ENCODE assay signal across 11 cellular contexts in the genomic region with DNA sequence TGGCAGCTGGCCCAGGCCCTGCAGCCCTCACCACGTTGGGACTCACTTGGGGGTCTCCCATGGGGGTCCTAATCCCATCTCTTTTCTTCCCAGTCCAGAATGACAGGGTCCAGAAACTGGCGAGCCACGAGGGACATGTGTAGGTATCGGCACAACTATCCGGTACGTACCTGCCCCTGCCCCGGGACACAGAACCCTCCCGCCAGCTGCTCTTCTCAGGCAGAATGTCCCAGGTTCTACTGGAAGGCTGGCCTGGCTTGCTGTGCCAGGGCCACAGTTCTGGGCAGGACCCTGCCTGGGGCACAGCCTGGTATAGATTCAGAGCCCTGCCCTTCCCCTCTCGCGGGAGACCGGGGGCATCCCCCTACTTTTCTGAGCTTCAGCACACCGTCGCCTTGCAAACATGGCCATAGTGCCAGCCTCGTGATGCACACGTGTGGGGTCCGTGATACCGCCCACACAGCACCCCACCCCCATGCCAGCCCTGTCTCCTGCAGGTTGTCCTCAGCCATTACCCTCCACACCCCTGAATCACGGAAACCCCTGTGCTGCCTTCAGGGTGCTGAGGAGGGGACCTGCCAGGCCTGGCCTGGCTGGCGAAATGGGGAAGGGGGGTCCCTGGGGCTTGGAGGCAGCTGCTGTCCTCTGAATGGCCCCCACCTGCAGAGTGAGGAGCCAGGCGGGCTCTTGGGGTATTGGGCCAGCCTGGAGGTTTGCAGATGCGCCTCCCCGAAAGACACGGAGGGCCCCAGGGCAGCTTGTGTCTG. TPM values are rescaled to one million over a fixed set of nuclear protein-coding genes. Genes with fewer than 3 reads are reported as not detected.
DNase-seq lines count a peak whose midpoint lies in the region; ATAC-seq, FAIRE-seq and TF ChIP-seq lines count a peak whose summit lies in the region.
"Had no signal": no experiment of that assay in that cellular context is flagged by ENCODE, and none has a peak within 500 bp of the region (broad histone marks: within the 10 kb centered on the region; RNA-seq: fewer than 3 reads in every experiment).

No MANE protein-coding gene starts in this region.

- no peak overlapping the region for H3K4me2 ChIP-seq in HepG2 (ENCODE audit: low read depth, low read length)
- H3K4me2 ChIP-seq in OCI-LY7 (ENCODE audit: low read length): peak overlapping the region; percentile 81

- H3K9me3 ChIP-seq in HepG2 (ENCODE audit: low read length): no peaks in the 10 kb centered on the region
- no peaks in the 10 kb centered on the region for H3K9me3 ChIP-seq in right lobe of liver
- H3K9me3 ChIP-seq in OCI-LY7 (ENCODE audit: low read length): no peaks in the 10 kb centered on the region

- TF ChIP-seq RAD21 in HepG2 (CRISPR knock-in tag; IDR thresholded peaks at IDR 0.05): no peak

- TF ChIP-seq EP300 in HepG2 (IDR thresholded peaks at IDR 0.05; ENCODE audit: low read depth in 2 of 2, low read length in 2 of 2): no peak
- TF ChIP-seq EP300 in HepG2 (CRISPR knock-in tag; IDR thresholded peaks at IDR 0.05; ENCODE audit: borderline replicate concordance): no peak

- H3K4me3 Mint-ChIP-seq in type B pancreatic cell: peak overlapping the region; percentile 44

- H3K9ac ChIP-seq in HepG2 (ENCODE audit: insufficient read depth, low read depth, low read length): 0 out of 2 replicates have a peak overlapping the region, but pooled peaks have one; percentile 88

- POLR2A ChIA-PET in HepG2 (lab: Yijun Ruan, JAX): interaction anchor here (0.9 to 6.6 kb wide), 5 partner anchors 11 to 141 kb away, joined by 3 to 110 read pairs (median 11); partner anchors contain the start of gene MRGBP
- POLR2A ChIA-PET in OCI-LY7 (lab: Charles Lee): interaction anchor here (1.3 kb wide), 1 partner anchor 11 kb away, joined by 3 read pairs; the partner anchor contains the start of gene MRGBP

- H4K20me1 ChIP-seq in HepG2 (ENCODE audit: insufficient read depth, low read length): peaks cover 15% of the 10 kb centered on the region; the same call in 1 of the 2 replicates
- no peaks in the 10 kb centered on the region for H4K20me1 ChIP-seq in OCI-LY7 (ENCODE audit: insufficient read depth, low read length)

- in situ Hi-C loops in HepG2 (cut with HindIII; ENCODE audit: extremely low pct_ligation_motif_present, low pct_unique_long_range_greater_than_20kb): no loop called here

- no peak overlapping the region for H2AFZ ChIP-seq in HepG2 (ENCODE audit: low read length)
- no peak overlapping the region for H2AFZ ChIP-seq in OCI-LY7 (ENCODE audit: low read length)

- DNase-seq in HepG2 (ENCODE audit: low spot score): no peak
- no peak for DNase-seq in right lobe of liver
- DNase-seq in OCI-LY7 (ENCODE audit: low spot score): no peak
- no peak for DNase-seq in dorsolateral prefrontal cortex
- no peak for DNase-seq in type B pancreatic cell (ENCODE audit: extremely low spot score, unreplicated experiment)
- DNase-seq: foreskin keratinocyte, NCI-H187 treated with DMSO at 0.1 percent for 48 hours had no signal

- no peaks in the 10 kb centered on the region for H3K27me3 ChIP-seq in HepG2 (ENCODE audit: control insufficient read depth in 1 of 2, insufficient read depth in 2 of 2, low read length in 2 of 2)
- H3K27me3 ChIP-seq in right lobe of liver: no peaks in the 10 kb centered on the region
- H3K27me3 ChIP-seq in dorsolateral prefrontal cortex: no peaks in the 10 kb centered on the region
- H3K27me3 ChIP-seq: foreskin keratinocyte had no signal

- no peak overlapping the region for H3K4me3 ChIP-seq in HepG2 (replicated peaks in 1 of 3; ENCODE audit: insufficient read depth in 1 of 3, low read depth in 2 of 3, low read length in 3 of 3)
- no peak overlapping the region for H3K4me3 ChIP-seq in right lobe of liver
- no peak overlapping the region for H3K4me3 ChIP-seq in OCI-LY7 (ENCODE audit: low read depth, low read length, poor library complexity, severe bottlenecking)
- peak overlapping the region in 10 of 59 donors; percentile 5 to 22 (median 12) for H3K4me3 ChIP-seq in dorsolateral prefrontal cortex

- TF ChIP-seq POLR2A in HepG2 (IDR thresholded peaks at IDR 0.05; ENCODE audit: insufficient read depth in 1 of 2, low read depth in 2 of 2, low read length in 2 of 2) (peak in 1 of 2 experiments; percentile 8; a peak in 2 of 4 replicates), right lobe of liver (IDR thresholded peaks at IDR 0.05) (no peak)

- H3K9me3 Mint-ChIP-seq in type B pancreatic cell: no peaks in the 10 kb centered on the region

- no peaks in the 10 kb centered on the region for H3K36me3 Mint-ChIP-seq in type B pancreatic cell

- FAIRE-seq in HepG2 (lab: Jason Lieb, UNC): no peak

- H3K79me2 ChIP-seq in HepG2 (ENCODE audit: insufficient read depth, low read length) (peaks cover 24% of the 10 kb centered on the region), OCI-LY7 (ENCODE audit: insufficient read depth, low read depth, low read length) (peaks cover 24% of the 10 kb centered on the region)

- H3K4me1 ChIP-seq in HepG2 (ENCODE audit: insufficient read depth, low read length) (peaks cover 45% of the 10 kb centered on the region), right lobe of liver (peaks cover 0 to 37% (median 10%) of the 10 kb centered on the region in 4 donors), OCI-LY7 (ENCODE audit: insufficient read depth, low read length, poor library complexity, severe bottlenecking) (peaks cover 35% of the 10 kb centered on the region)

- TF ChIP-seq CTCF in HepG2 (CRISPR knock-in tag; IDR thresholded peaks at IDR 0.05): no peak
- TF ChIP-seq CTCF in right lobe of liver (IDR thresholded peaks at IDR 0.05): no peak
- TF ChIP-seq CTCF in OCI-LY7 (conservative IDR thresholded peaks at IDR 0.05; ENCODE audit: low read length): no peak
- TF ChIP-seq CTCF in dorsolateral prefrontal cortex (IDR thresholded peaks at IDR 0.05 in 54 of 56, conservative IDR thresholded peaks at IDR 0.05 in 2 of 56; ENCODE audit: low read depth in 1 of 56, partially characterized antibody in 56 of 56): no peak
- no peak for TF ChIP-seq CTCF in type B pancreatic cell (conservative IDR thresholded peaks at IDR 0.05)

- WGBS in HepG2 (ENCODE audit: low lambda C conversion rate): 96% methylated on average over 22 of the region's 23 CpGs
- 52% methylated on average over 5 of the region's 23 CpGs for WGBS in right lobe of liver (ENCODE audit: insufficient coverage, low coverage, low lambda C conversion rate, missing lambda C conversion rate)

- CTCF ChIA-PET in HepG2 (lab: Yijun Ruan, JAX; ENCODE audit: low intra/inter-chr PET ratio, low total read pairs) (interaction anchor here (1.0 to 2.1 kb wide), 6 partner anchors 8 to 184 kb away, joined by 3 to 25 read pairs (median 6); no protein-coding TSS in a partner anchor), OCI-LY7 (lab: Charles Lee; ENCODE audit: unreplicated experiment) (interaction anchor here (0.6 kb wide), 1 partner anchor 177 kb away, joined by 4 read pairs; no protein-coding TSS in a partner anchor)

- H3K27ac ChIP-seq in HepG2 (ENCODE audit: extremely low read length, insufficient read depth, low read length): peak overlapping the region; percentile 89
- peak overlapping the region in 1 of 3 donors; percentile 93 for H3K27ac ChIP-seq in right lobe of liver
- peak overlapping the region; percentile 68 for H3K27ac ChIP-seq in OCI-LY7 (ENCODE audit: low read depth, low read length, poor library complexity, severe bottlenecking)
- H3K27ac ChIP-seq in dorsolateral prefrontal cortex: peak overlapping the region in 38 of 59 donors; percentile 1 to 98 (median 44)
- H3K27ac ChIP-seq: foreskin keratinocyte had no signal

- BruUV-seq in HepG2 (replicated peaks; lab: Mats Ljungman, UMichigan): no TSS peak
- no TSS peak for BruUV-seq in OCI-LY7 (replicated peaks; lab: Mats Ljungman, UMichigan)

- peaks cover 13% of the 10 kb centered on the region for H3K4me1 Mint-ChIP-seq in type B pancreatic cell (ENCODE audit: unreplicated experiment)

- H3K27ac Mint-ChIP-seq in type B pancreatic cell: no peak overlapping the region

- ATAC-seq in HepG2: no peak
- no peak for ATAC-seq in right lobe of liver
- ATAC-seq in HG03097 (IDR thresholded peaks at IDR 0.05; ENCODE audit: low FRiP score, unreplicated experiment): no peak
- no peak for ATAC-seq in HG02678 (IDR thresholded peaks at IDR 0.05; ENCODE audit: unreplicated experiment)
- ATAC-seq in HG02981 (IDR thresholded peaks at IDR 0.05; ENCODE audit: unreplicated experiment): no peak

- peaks cover 3% of the 10 kb centered on the region for H3K27me3 Mint-ChIP-seq in type B pancreatic cell

- H3K36me3 ChIP-seq in HepG2 (replicated peaks in 1 of 2; ENCODE audit: control insufficient read depth in 1 of 2, insufficient read depth in 2 of 2, low read length in 2 of 2) (peaks cover 43 to 58% of the 10 kb centered on the region in 2 experiments), right lobe of liver (peaks cover 13 to 52% (median 33%) of the 10 kb centered on the region in 4 donors), OCI-LY7 (ENCODE audit: insufficient read depth, low read length) (peaks cover 59% of the 10 kb centered on the region)

- intact Hi-C loops in HepG2 (cut with micrococcal nuclease; ENCODE audit: unreplicated experiment) (loop anchor here (5.0 kb wide), 1 partner anchor 185 kb away; no protein-coding TSS in a partner anchor), right lobe of liver (cut with DNase I) (no loop called here), OCI-LY7 (cut with micrococcal nuclease; ENCODE audit: unreplicated experiment) (no loop called here), dorsolateral prefrontal cortex (cut with DNase I) (loop anchor here in 1 of 2 donors (5.0 kb wide), 1 partner anchor 305 kb away; no protein-coding TSS in a partner anchor)

- H3K9me2 ChIP-seq in OCI-LY7 (ENCODE audit: insufficient read depth, low read length): no peaks in the 10 kb centered on the region

RNA-seq across cellular contexts. Expression of gene OGFR, which starts 3.0 kb away (rescaled TPM):
- total RNA-seq in HepG2 (2016; rRNA removed; fragmentation: Illumina TruSeq; extraction: Trizol): 68.3 and 81.8 TPM in 2 replicates
- 6.3 and 8.7 TPM in 2 replicates for total RNA-seq in HepG2 (2016; cell fraction: cytosol; rRNA removed; fragmentation: Illumina TruSeq; extraction: Trizol; ENCODE audit: low read depth)
- 58.8 and 84.2 TPM in 2 replicates for total RNA-seq in HepG2 (2016; cell fraction: insoluble cytoplasmic fraction; rRNA removed; fragmentation: Illumina TruSeq; extraction: Trizol)
- 20.8 and 24.4 TPM in 2 replicates for total RNA-seq in HepG2 (2016; cell fraction: membrane; rRNA removed; fragmentation: Illumina TruSeq; extraction: Trizol)
- 33.8 and 41.3 TPM in 2 replicates for total RNA-seq in HepG2 (2016; cell fraction: nucleus; rRNA removed; fragmentation: Illumina TruSeq; extraction: Trizol)
- polyA plus RNA-seq in HepG2 (2011; rRNA removed): 47.7 and 62.2 TPM in 2 replicates
- polyA plus RNA-seq in HepG2 (2011; cell fraction: cytosol; rRNA removed): 58.6 and 82.5 TPM in 2 replicates
- polyA plus RNA-seq in HepG2 (2011; cell fraction: nucleus; rRNA removed): 105 and 121 TPM in 2 replicates
- polyA plus RNA-seq in HepG2 (2012): 34.0 and 38.1 TPM in 2 replicates
- 4.2 and 4.7 TPM in 2 replicates for polyA plus RNA-seq in HepG2 (2016; cell fraction: cytosol; fragmentation: Illumina TruSeq; extraction: Trizol; ENCODE audit: low read depth)
- 68.1 and 77.5 TPM in 2 replicates for polyA plus RNA-seq in HepG2 (2016; cell fraction: insoluble cytoplasmic fraction; fragmentation: Illumina TruSeq; extraction: Trizol; ENCODE audit: low read depth)
- 11.5 and 14.2 TPM in 2 replicates for polyA plus RNA-seq in HepG2 (2016; cell fraction: membrane; fragmentation: Illumina TruSeq; extraction: Trizol; ENCODE audit: low read depth)
- polyA plus RNA-seq in HepG2 (2016; cell fraction: nucleus; fragmentation: Illumina TruSeq; extraction: Trizol; ENCODE audit: insufficient read depth, low read depth): 103 and 104 TPM in 2 replicates
- 38.5 and 45.1 TPM in 2 replicates for polyA minus RNA-seq in HepG2 (2011; rRNA and poly(A)+ RNA removed; ENCODE audit: low replicate concordance)
- polyA minus RNA-seq in HepG2 (2011; cell fraction: cytosol; rRNA and poly(A)+ RNA removed): 39.4 and 42.5 TPM in 2 replicates
- polyA minus RNA-seq in HepG2 (2011; cell fraction: nucleus; rRNA and poly(A)+ RNA removed): 15.1 and 20.0 TPM in 2 replicates
- 10 to 100 TPM; 40.7 to 48.1 (median 47.0) TPM for total RNA-seq in right lobe of liver
- 64.8 and 75.6 TPM in 2 replicates for total RNA-seq in OCI-LY7 (2014; rRNA removed; shearing (Covaris generic))
- total RNA-seq in OCI-LY7 (2022): 66.2 and 69.9 TPM in 2 replicates
- total RNA-seq in dorsolateral prefrontal cortex: 100 to 1,000 TPM in 1 of 120 experiments, 10 to 100 TPM in 119; 40.5 to 100 (median 61.4) TPM
- 42.8 and 49.6 TPM in 2 replicates for total RNA-seq in type B pancreatic cell (ENCODE audit: low replicate concordance)

RNA-seq across cellular contexts. Expression of gene COL9A3, which starts 9.2 kb away (rescaled TPM):
- 53.3 and 204 TPM in 2 replicates for total RNA-seq in HepG2 (2016; rRNA removed; fragmentation: Illumina TruSeq; extraction: Trizol)
- 13.9 and 15.8 TPM in 2 replicates for total RNA-seq in HepG2 (2016; cell fraction: cytosol; rRNA removed; fragmentation: Illumina TruSeq; extraction: Trizol; ENCODE audit: low read depth)
- 48.0 and 215 TPM in 2 replicates for total RNA-seq in HepG2 (2016; cell fraction: insoluble cytoplasmic fraction; rRNA removed; fragmentation: Illumina TruSeq; extraction: Trizol)
- total RNA-seq in HepG2 (2016; cell fraction: membrane; rRNA removed; fragmentation: Illumina TruSeq; extraction: Trizol): 19.3 and 20.8 TPM in 2 replicates
- total RNA-seq in HepG2 (2016; cell fraction: nucleus; rRNA removed; fragmentation: Illumina TruSeq; extraction: Trizol): 216 and 254 TPM in 2 replicates
- polyA plus RNA-seq in HepG2 (2011; rRNA removed): 155 and 175 TPM in 2 replicates
- polyA plus RNA-seq in HepG2 (2011; cell fraction: cytosol; rRNA removed): 84.5 and 113 TPM in 2 replicates
- 1,291 and 1,782 TPM in 2 replicates for polyA plus RNA-seq in HepG2 (2011; cell fraction: nucleus; rRNA removed)
- 79.9 and 172 TPM in 2 replicates for polyA plus RNA-seq in HepG2 (2012)
- polyA plus RNA-seq in HepG2 (2016; cell fraction: cytosol; fragmentation: Illumina TruSeq; extraction: Trizol; ENCODE audit: low read depth): 9.2 and 9.5 TPM in 2 replicates
- 55.1 and 66.2 TPM in 2 replicates for polyA plus RNA-seq in HepG2 (2016; cell fraction: insoluble cytoplasmic fraction; fragmentation: Illumina TruSeq; extraction: Trizol; ENCODE audit: low read depth)
- polyA plus RNA-seq in HepG2 (2016; cell fraction: membrane; fragmentation: Illumina TruSeq; extraction: Trizol; ENCODE audit: low read depth): 17.0 and 20.1 TPM in 2 replicates
- polyA plus RNA-seq in HepG2 (2016; cell fraction: nucleus; fragmentation: Illumina TruSeq; extraction: Trizol; ENCODE audit: insufficient read depth, low read depth): 637 and 662 TPM in 2 replicates
- polyA minus RNA-seq in HepG2 (2011; rRNA and poly(A)+ RNA removed; ENCODE audit: low replicate concordance): 5.1 and 12.2 TPM in 2 replicates
- 23.0 and 25.3 TPM in 2 replicates for polyA minus RNA-seq in HepG2 (2011; cell fraction: cytosol; rRNA and poly(A)+ RNA removed)
- polyA minus RNA-seq in HepG2 (2011; cell fraction: nucleus; rRNA and poly(A)+ RNA removed): 56.8 and 67.0 TPM in 2 replicates
- total RNA-seq in right lobe of liver: 1 to 10 TPM; 1.5 to 7.6 (median 3.5) TPM
- total RNA-seq in OCI-LY7 (2014; rRNA removed; shearing (Covaris generic)): 1.0 and 1.7 TPM in 2 replicates
- total RNA-seq in OCI-LY7 (2022): 5.2 and 6.1 TPM in 2 replicates
- total RNA-seq in dorsolateral prefrontal cortex: 100 to 1,000 TPM in 8 of 120 experiments, 10 to 100 TPM in 112; 15.9 to 126 (median 44.6) TPM
- total RNA-seq in type B pancreatic cell (ENCODE audit: low replicate concordance): 8.8 and 21.2 TPM in 2 replicates
- total RNA-seq: H4 had no signal

RNA-seq across cellular contexts. Expression of gene MRGBP, which starts 11.4 kb away (rescaled TPM):
- 34.8 and 35.9 TPM in 2 replicates for total RNA-seq in HepG2 (2016; rRNA removed; fragmentation: Illumina TruSeq; extraction: Trizol)
- total RNA-seq in HepG2 (2016; cell fraction: cytosol; rRNA removed; fragmentation: Illumina TruSeq; extraction: Trizol; ENCODE audit: low read depth): 79.0 and 80.7 TPM in 2 replicates
- total RNA-seq in HepG2 (2016; cell fraction: insoluble cytoplasmic fraction; rRNA removed; fragmentation: Illumina TruSeq; extraction: Trizol): 31.8 and 38.7 TPM in 2 replicates
- total RNA-seq in HepG2 (2016; cell fraction: membrane; rRNA removed; fragmentation: Illumina TruSeq; extraction: Trizol): 96.7 and 98.0 TPM in 2 replicates
- 17.0 and 18.5 TPM in 2 replicates for total RNA-seq in HepG2 (2016; cell fraction: nucleus; rRNA removed; fragmentation: Illumina TruSeq; extraction: Trizol)
- 31.6 and 34.2 TPM in 2 replicates for polyA plus RNA-seq in HepG2 (2011; rRNA removed)
- 30.7 and 37.2 TPM in 2 replicates for polyA plus RNA-seq in HepG2 (2011; cell fraction: cytosol; rRNA removed)
- 29.7 and 36.4 TPM in 2 replicates for polyA plus RNA-seq in HepG2 (2011; cell fraction: nucleus; rRNA removed)
- 21.6 and 23.1 TPM in 2 replicates for polyA plus RNA-seq in HepG2 (2012)
- polyA plus RNA-seq in HepG2 (2016; cell fraction: cytosol; fragmentation: Illumina TruSeq; extraction: Trizol; ENCODE audit: low read depth): 88.5 and 96.5 TPM in 2 replicates
- polyA plus RNA-seq in HepG2 (2016; cell fraction: insoluble cytoplasmic fraction; fragmentation: Illumina TruSeq; extraction: Trizol; ENCODE audit: low read depth): 34.9 and 39.2 TPM in 2 replicates
- polyA plus RNA-seq in HepG2 (2016; cell fraction: membrane; fragmentation: Illumina TruSeq; extraction: Trizol; ENCODE audit: low read depth): 88.7 and 90.6 TPM in 2 replicates
- polyA plus RNA-seq in HepG2 (2016; cell fraction: nucleus; fragmentation: Illumina TruSeq; extraction: Trizol; ENCODE audit: insufficient read depth, low read depth): 40.3 and 42.7 TPM in 2 replicates
- 21.2 and 36.8 TPM in 2 replicates for polyA minus RNA-seq in HepG2 (2011; rRNA and poly(A)+ RNA removed; ENCODE audit: low replicate concordance)
- polyA minus RNA-seq in HepG2 (2011; cell fraction: cytosol; rRNA and poly(A)+ RNA removed): 12.7 and 13.0 TPM in 2 replicates
- 10.2 and 10.9 TPM in 2 replicates for polyA minus RNA-seq in HepG2 (2011; cell fraction: nucleus; rRNA and poly(A)+ RNA removed)
- total RNA-seq in right lobe of liver: 1 to 10 TPM; 3.3 to 8.0 (median 5.3) TPM
- 22.2 and 25.1 TPM in 2 replicates for total RNA-seq in OCI-LY7 (2014; rRNA removed; shearing (Covaris generic))
- total RNA-seq in OCI-LY7 (2022): 19.9 and 22.6 TPM in 2 replicates
- 10 to 100 TPM in 44 of 120 experiments, 1 to 10 TPM in 76; 7.2 to 12.6 (median 9.5) TPM for total RNA-seq in dorsolateral prefrontal cortex
- total RNA-seq in type B pancreatic cell (ENCODE audit: low replicate concordance): 8.4 and 14.6 TPM in 2 replicates

RNA-seq across cellular contexts. Expression of gene TCFL5, which starts 54.0 kb away (rescaled TPM):
- total RNA-seq in HepG2 (2016; rRNA removed; fragmentation: Illumina TruSeq; extraction: Trizol): 20.0 and 21.1 TPM in 2 replicates
- total RNA-seq in HepG2 (2016; cell fraction: cytosol; rRNA removed; fragmentation: Illumina TruSeq; extraction: Trizol; ENCODE audit: low read depth): 13.3 and 17.7 TPM in 2 replicates
- 20.4 and 21.0 TPM in 2 replicates for total RNA-seq in HepG2 (2016; cell fraction: insoluble cytoplasmic fraction; rRNA removed; fragmentation: Illumina TruSeq; extraction: Trizol)
- total RNA-seq in HepG2 (2016; cell fraction: membrane; rRNA removed; fragmentation: Illumina TruSeq; extraction: Trizol): 28.7 and 36.7 TPM in 2 replicates
- total RNA-seq in HepG2 (2016; cell fraction: nucleus; rRNA removed; fragmentation: Illumina TruSeq; extraction: Trizol): 11.4 and 12.6 TPM in 2 replicates
- polyA plus RNA-seq in HepG2 (2011; rRNA removed): 14.2 and 14.8 TPM in 2 replicates
- 9.0 and 11.8 TPM in 2 replicates for polyA plus RNA-seq in HepG2 (2011; cell fraction: cytosol; rRNA removed)
- 6.4 and 8.0 TPM in 2 replicates for polyA plus RNA-seq in HepG2 (2011; cell fraction: nucleus; rRNA removed)
- polyA plus RNA-seq in HepG2 (2012): 12.4 and 13.3 TPM in 2 replicates
- polyA plus RNA-seq in HepG2 (2016; cell fraction: cytosol; fragmentation: Illumina TruSeq; extraction: Trizol; ENCODE audit: low read depth): 13.1 and 14.7 TPM in 2 replicates
- 19.5 and 20.9 TPM in 2 replicates for polyA plus RNA-seq in HepG2 (2016; cell fraction: insoluble cytoplasmic fraction; fragmentation: Illumina TruSeq; extraction: Trizol; ENCODE audit: low read depth)
- 25.6 and 29.7 TPM in 2 replicates for polyA plus RNA-seq in HepG2 (2016; cell fraction: membrane; fragmentation: Illumina TruSeq; extraction: Trizol; ENCODE audit: low read depth)
- 21.4 and 23.1 TPM in 2 replicates for polyA plus RNA-seq in HepG2 (2016; cell fraction: nucleus; fragmentation: Illumina TruSeq; extraction: Trizol; ENCODE audit: insufficient read depth, low read depth)
- polyA minus RNA-seq in HepG2 (2011; rRNA and poly(A)+ RNA removed; ENCODE audit: low replicate concordance): 4.7 and 6.4 TPM in 2 replicates
- polyA minus RNA-seq in HepG2 (2011; cell fraction: cytosol; rRNA and poly(A)+ RNA removed): 9.9 and 10.2 TPM in 2 replicates
- polyA minus RNA-seq in HepG2 (2011; cell fraction: nucleus; rRNA and poly(A)+ RNA removed): 5.2 and 6.1 TPM in 2 replicates
- 1 to 10 TPM; 2.9 to 5.1 (median 3.9) TPM for total RNA-seq in right lobe of liver
- total RNA-seq in OCI-LY7 (2014; rRNA removed; shearing (Covaris generic)): 9.5 and 10.0 TPM in 2 replicates
- 8.7 and 9.2 TPM in 2 replicates for total RNA-seq in OCI-LY7 (2022)
- 10 to 100 TPM; 15.1 to 52.2 (median 27.7) TPM for total RNA-seq in dorsolateral prefrontal cortex
- 6.1 and 11.8 TPM in 2 replicates for total RNA-seq in type B pancreatic cell (ENCODE audit: low replicate concordance)
